In genomic region chr11:104876838-104877500, GRCh38 we compare ENCODE assay signal across 10 cellular contexts. TPM values are rescaled to one million over a fixed set of nuclear protein-coding genes. Genes with fewer than 3 reads are reported as not detected.
DNase-seq lines count a peak whose midpoint lies in the region; ATAC-seq and TF ChIP-seq lines count a peak whose summit lies in the region.
"Had no signal": no experiment of that assay in that cellular context is flagged by ENCODE, and none has a peak within 500 bp of the region (broad histone marks: within the 10 kb centered on the region; RNA-seq: fewer than 3 reads in every experiment).

No MANE protein-coding gene starts in this region.

- H3K27ac ChIP-seq in mammary epithelial cell (ENCODE audit: insufficient read depth, low read depth, low read length) (no peak overlapping the region), sigmoid colon (no peak overlapping the region)

- ATAC-seq in GM18505 (IDR thresholded peaks at IDR 0.05; ENCODE audit: unreplicated experiment) (peak; percentile 53), GM19463 (IDR thresholded peaks at IDR 0.05; ENCODE audit: unreplicated experiment) (peak; percentile 39), HG03460 (IDR thresholded peaks at IDR 0.05; ENCODE audit: unreplicated experiment) (peak; percentile 48)

- H3K36me3 ChIP-seq in mammary epithelial cell (ENCODE audit: insufficient read depth, low read length) = no peaks in the 10 kb centered on the region
- H3K36me3 ChIP-seq in sigmoid colon = no peaks in the 10 kb centered on the region

- no TSS peak for BruUV-seq in mammary epithelial cell (replicated peaks; lab: Mats Ljungman, UMichigan)

- no peak overlapping the region for H3K4me2 ChIP-seq in mammary epithelial cell (ENCODE audit: insufficient read depth, low read depth, low read length)

- no peaks in the 10 kb centered on the region for H3K79me2 ChIP-seq in mammary epithelial cell (ENCODE audit: insufficient read depth, low read length)

- 71% methylated on average over 4 of the region's 5 CpGs for WGBS in mammary epithelial cell (ENCODE audit: low coverage, missing lambda C conversion rate)
- WGBS in sigmoid colon, 2 donors = 50 to 83% methylated on average over 5 of the region's 5 CpGs

- no peaks in the 10 kb centered on the region for H3K4me1 ChIP-seq in mammary epithelial cell (ENCODE audit: insufficient read depth, low read length)
- H3K4me1 ChIP-seq in sigmoid colon = no peaks in the 10 kb centered on the region

- no peaks in the 10 kb centered on the region for H3K9me3 ChIP-seq in mammary epithelial cell (replicated peaks; ENCODE audit: insufficient read depth, low read length)
- H3K9me3 ChIP-seq in sigmoid colon = no peaks in the 10 kb centered on the region

- in situ Hi-C loops in mammary epithelial cell (cut with MboI; ENCODE audit: low sequenced_read_pairs in 2 of 2) = no loop called here

- no peak for TF ChIP-seq EP300 in sigmoid colon (IDR thresholded peaks at IDR 0.05)

- H4K20me1 ChIP-seq in mammary epithelial cell (ENCODE audit: insufficient read depth, low read length) = no peaks in the 10 kb centered on the region

- no peak overlapping the region for H3K9ac ChIP-seq in mammary epithelial cell (ENCODE audit: insufficient read depth, low read length)

- no peak overlapping the region for H3K4me3 ChIP-seq in mammary epithelial cell (replicated peaks in 1 of 3; ENCODE audit: insufficient read depth in 1 of 3, low read depth in 2 of 3, low read length in 3 of 3)
- no peak overlapping the region for H3K4me3 ChIP-seq in sigmoid colon

- DNase-seq in germinal center (ENCODE audit: low spot score) (peak; percentile 5), mammary epithelial cell (no peak), sigmoid colon (no peak), GM19238 (ENCODE audit: insufficient read length, low spot score) (no peak)
- DNase-seq: GF-D8, NCI-H1436, SHP77 had no signal

- CTCF ChIA-PET in mammary epithelial cell (lab: Charles Lee; ENCODE audit: low non-redundant PET) = no interaction called here

- H3K27me3 ChIP-seq in mammary epithelial cell (ENCODE audit: insufficient read depth, low read length) (peaks cover 2% of the 10 kb centered on the region), sigmoid colon (no peaks in the 10 kb centered on the region)

- TF ChIP-seq CTCF in mammary epithelial cell (conservative IDR thresholded peaks at IDR 0.05 in 1 of 2, IDR thresholded peaks at IDR 0.05 in 1 of 2; ENCODE audit: extremely low read depth in 1 of 2, insufficient read depth in 1 of 2, low read depth in 1 of 2, low read length in 2 of 2) (no peak), sigmoid colon (IDR thresholded peaks at IDR 0.05) (no peak)

- dilution Hi-C loops in mammary epithelial cell (cut with HindIII; ENCODE audit: low sequenced_read_pairs) = no loop called here

- intact Hi-C loops in mammary epithelial cell (cut with micrococcal nuclease) (no loop called here), sigmoid colon (cut with DNase I) (no loop called here)

- TF ChIP-seq POLR2A in GM18505 (IDR thresholded peaks at IDR 0.05; ENCODE audit: borderline replicate concordance, extremely low read depth, insufficient read depth, insufficient read length) (no peak), sigmoid colon (IDR thresholded peaks at IDR 0.05) (no peak)

- H2AFZ ChIP-seq in mammary epithelial cell (ENCODE audit: low read depth, low read length) = no peak overlapping the region

RNA-seq across cellular contexts. Expression of gene CASP12, which starts 21.3 kb away (rescaled TPM):
- total RNA-seq in mammary epithelial cell (not detected), sigmoid colon (1 to 10 TPM in 3 of 4 donors, under 1 TPM in 1; 0.71 to 9.4 (median 2.6) TPM)
- polyA plus RNA-seq in mammary epithelial cell (not detected), sigmoid colon (1 to 10 TPM in 1 of 3 donors, under 1 TPM in 1, not detected in 1; 0.22 to 3.0 TPM)
- not detected for polyA minus RNA-seq in mammary epithelial cell
